ENCODE assay signal across 10 cellular contexts in the genomic region with DNA sequence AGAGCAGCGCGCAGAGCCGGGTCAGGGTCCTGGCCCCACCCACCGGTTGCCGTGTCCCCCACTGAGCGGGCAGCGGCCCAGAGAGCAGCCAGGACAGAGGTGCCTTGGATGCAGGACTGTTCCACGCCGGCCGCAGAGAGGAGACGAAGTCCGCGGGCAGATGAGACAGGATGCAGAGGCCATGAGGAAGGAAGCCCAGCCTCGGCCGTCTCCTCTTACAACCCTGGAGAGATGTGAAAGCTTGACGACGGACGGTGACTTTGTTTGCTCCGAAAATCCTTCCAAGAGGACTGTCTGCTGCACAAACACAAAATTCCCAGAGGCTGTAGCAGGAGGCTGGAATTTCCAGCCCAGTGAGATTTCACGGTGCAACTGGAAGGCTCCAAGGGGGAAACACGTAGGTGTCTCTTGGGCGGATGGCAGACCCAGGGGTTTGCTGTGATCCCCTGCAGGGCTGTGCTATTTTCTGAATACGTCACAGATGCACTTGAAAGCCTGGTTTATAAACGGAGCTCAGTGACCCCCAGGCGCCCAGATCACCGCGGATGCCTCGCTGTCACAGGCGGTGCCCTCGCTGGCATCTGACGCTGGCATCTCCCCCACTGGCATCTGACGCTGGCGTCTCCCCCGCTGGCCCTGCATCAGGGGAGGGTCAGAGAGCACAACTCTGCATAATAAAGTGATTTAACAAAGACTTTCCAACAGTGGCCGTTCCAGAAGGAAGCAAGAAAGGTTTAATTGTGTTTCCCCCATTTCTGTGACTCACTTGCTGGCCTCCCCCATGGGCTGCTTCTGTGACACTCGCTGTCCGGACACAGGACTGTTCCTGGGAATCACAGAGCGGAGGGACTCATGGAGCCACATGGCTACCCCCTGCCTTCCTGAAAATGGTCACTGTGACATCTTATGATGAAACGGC.
DNase-seq lines count a peak whose midpoint lies in the region; ATAC-seq, FAIRE-seq and TF ChIP-seq lines count a peak whose summit lies in the region.
"Had no signal": no experiment of that assay in that cellular context is flagged by ENCODE, and none has a peak within 500 bp of the region (broad histone marks: within the 10 kb centered on the region; RNA-seq: fewer than 3 reads in every experiment).

No MANE protein-coding gene starts in this region.

- peaks cover 6% of the 10 kb centered on the region for H3K4me1 ChIP-seq in effector memory CD4-positive, alpha-beta T cell (ENCODE audit: control insufficient read depth, insufficient read depth, low read length, poor library complexity, severe bottlenecking)

- H3K4me1 Mint-ChIP-seq in T-helper 17 cell = peaks cover 24% of the 10 kb centered on the region

- H3K9me3 ChIP-seq in T-helper 17 cell (ENCODE audit: control insufficient read depth, low read length, poor library complexity, severe bottlenecking) = no peaks in the 10 kb centered on the region
- no peaks in the 10 kb centered on the region for H3K9me3 ChIP-seq in effector memory CD4-positive, alpha-beta T cell (ENCODE audit: control insufficient read depth, low read length)

- DNase-seq in Ammon's horn (ENCODE audit: low spot score) = peak; percentile 92
- no peak for DNase-seq in T-helper 17 cell
- DNase-seq in fibroblast of villous mesenchyme (ENCODE audit: low read depth) = peak; percentile 39
- peak; percentile 83 for DNase-seq in occipital lobe (lab: John Stamatoyannopoulos, UW)
- no peak for DNase-seq in GM12891 (ENCODE audit: insufficient read length, low spot score)
- DNase-seq in effector memory CD4-positive, alpha-beta T cell = no peak
- DNase-seq in NCI-H2196 (lab: John Stamatoyannopoulos, UW; ENCODE audit: unreplicated experiment) = no peak
- DNase-seq: activated T-cell treated with anti-CD3 and anti-CD28 coated beads, Interleukin-2, amount 50 U/mL, for 1 hour; SHP77 had no signal

- TF ChIP-seq CTCF in fibroblast of villous mesenchyme (IDR thresholded peaks at IDR 0.05; ENCODE audit: insufficient read depth, low read depth, low read length) = no peak

- peak overlapping the region; percentile 65 for H3K27ac Mint-ChIP-seq in T-helper 17 cell

- H3K4me3 ChIP-seq in fibroblast of villous mesenchyme (ENCODE audit: low read depth, low read length) = no peak overlapping the region
- H3K4me3 ChIP-seq in effector memory CD4-positive, alpha-beta T cell (ENCODE audit: insufficient read depth, low read depth, low read length, poor library complexity, severe bottlenecking) = no peak overlapping the region

- no peaks in the 10 kb centered on the region for H3K27me3 ChIP-seq in effector memory CD4-positive, alpha-beta T cell (replicated peaks; ENCODE audit: control insufficient read depth, insufficient read depth, low read length, poor library complexity, severe bottlenecking)

- no peak overlapping the region for H3K4me3 Mint-ChIP-seq in T-helper 17 cell

- H3K36me3 Mint-ChIP-seq in T-helper 17 cell (ENCODE audit: low read depth) = peaks cover 4% of the 10 kb centered on the region

- H3K27me3 Mint-ChIP-seq in T-helper 17 cell = no peaks in the 10 kb centered on the region

- H3K27ac ChIP-seq in effector memory CD4-positive, alpha-beta T cell (ENCODE audit: insufficient read depth, low read length, poor library complexity, severe bottlenecking) = no peak overlapping the region

- no peak for ATAC-seq in T-helper 17 cell
- ATAC-seq in GM21447 (IDR thresholded peaks at IDR 0.05; ENCODE audit: unreplicated experiment) = no peak

- H3K36me3 ChIP-seq in effector memory CD4-positive, alpha-beta T cell (ENCODE audit: control insufficient read depth, insufficient read depth, low read length) = peaks cover 76% of the 10 kb centered on the region

- FAIRE-seq in GM12891 (lab: Jason Lieb, UNC) = no peak

- TF ChIP-seq POLR2A in GM12891 (IDR thresholded peaks at IDR 0.05; ENCODE audit: low read depth, low read length) = no peak

TF ChIP-seq in GM12891, 5 proteins besides CTCF, POLR2A, EP300 and RAD21:
- TF ChIP-seq SPI1 (IDR thresholded peaks at IDR 0.05; ENCODE audit: low read depth, low read length) (no peak), POU2F2 (IDR thresholded peaks at IDR 0.05; ENCODE audit: low read depth, low read length) (no peak), TAF1 (IDR thresholded peaks at IDR 0.05; ENCODE audit: low read depth, low read length) (no peak), PAX5 (IDR thresholded peaks at IDR 0.05; ENCODE audit: insufficient read depth, low read length, severe bottlenecking) (no peak), POLR2AphosphoS5 (IDR thresholded peaks at IDR 0.05; ENCODE audit: low read depth, low read length) (no peak)

Comparison
In these comparisons a context has a peak if more than half of its experiments do, and no peak if none do; other contexts are left out.
1. DNase-seq: peak in Ammon's horn (single experiment), fibroblast of villous mesenchyme (single experiment) and occipital lobe (single experiment); none in T-helper 17 cell (0 of 3), GM12891 (single experiment), effector memory CD4-positive, alpha-beta T cell (0 of 3) and NCI-H2196 (single experiment).